In genomic region chr1:46667782-46668760, GRCh38 we compare ENCODE assay signal across 8 cellular contexts. TPM values are rescaled to one million over a fixed set of nuclear protein-coding genes. Genes with fewer than 3 reads are reported as not detected.
DNase-seq lines count a peak whose midpoint lies in the region; ATAC-seq and TF ChIP-seq lines count a peak whose summit lies in the region.

A gene with protein sequence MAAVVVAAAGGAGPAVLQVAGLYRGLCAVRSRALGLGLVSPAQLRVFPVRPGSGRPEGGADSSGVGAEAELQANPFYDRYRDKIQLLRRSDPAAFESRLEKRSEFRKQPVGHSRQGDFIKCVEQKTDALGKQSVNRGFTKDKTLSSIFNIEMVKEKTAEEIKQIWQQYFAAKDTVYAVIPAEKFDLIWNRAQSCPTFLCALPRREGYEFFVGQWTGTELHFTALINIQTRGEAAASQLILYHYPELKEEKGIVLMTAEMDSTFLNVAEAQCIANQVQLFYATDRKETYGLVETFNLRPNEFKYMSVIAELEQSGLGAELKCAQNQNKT (minus strand): TSS chr1:46668364. CDS start chr1:46668322, 42 bp downstream.

- CTCF ChIA-PET in OCI-LY7 (lab: Charles Lee; ENCODE audit: unreplicated experiment) = no interaction called here

- BruUV-seq in OCI-LY7 (replicated peaks; lab: Mats Ljungman, UMichigan) = no TSS peak

- H3K9ac ChIP-seq in mucosa of stomach (ENCODE audit: low read length) = peak within 1 kb of the TSS; percentile 81

- H4K20me1 ChIP-seq in OCI-LY7 (ENCODE audit: insufficient read depth, low read length) = no peaks in the 10 kb centered on the region

- no peaks in the 10 kb centered on the region for H3K9me3 ChIP-seq in CD4-positive, CD25-positive, alpha-beta regulatory T cell (ENCODE audit: control insufficient read depth in 2 of 2, low read length in 2 of 2)
- H3K9me3 ChIP-seq in OCI-LY7 (ENCODE audit: low read length) (no peaks in the 10 kb centered on the region), mucosa of stomach (ENCODE audit: control insufficient read depth, low read length) (no peaks in the 10 kb centered on the region)

- H3K27me3 ChIP-seq in CD4-positive, CD25-positive, alpha-beta regulatory T cell (ENCODE audit: control insufficient read depth, insufficient read depth, low read length) = no peaks in the 10 kb centered on the region
- no peaks in the 10 kb centered on the region for H3K27me3 ChIP-seq in mucosa of stomach (ENCODE audit: control insufficient read depth, insufficient read depth, low read length)

- intact Hi-C loops in OCI-LY7 (cut with micrococcal nuclease; ENCODE audit: unreplicated experiment) = loop anchor here (1.0 kb wide), 1 partner anchor 51 kb away; the partner anchor contains the start of gene EFCAB14

- peak within 1 kb of the TSS; percentile 32 to 92 (median 86) for H3K27ac Mint-ChIP-seq in CD4-positive, CD25-positive, alpha-beta regulatory T cell

- H3K27ac ChIP-seq in CD4-positive, CD25-positive, alpha-beta regulatory T cell (ENCODE audit: insufficient read depth, low read length, poor library complexity, severe bottlenecking) = peak within 1 kb of the TSS; percentile 66
- H3K27ac ChIP-seq in OCI-LY7 (ENCODE audit: low read depth, low read length, poor library complexity, severe bottlenecking) = no peak within 1 kb of the TSS

- POLR2A ChIA-PET in OCI-LY7 (lab: Charles Lee) = interaction anchor here (0.6 to 2.2 kb wide), 11 partner anchors 10 to 294 kb away, joined by 3 to 9 read pairs (median 3); partner anchors contain the start of genes EFCAB14 and MKNK1

- no peaks in the 10 kb centered on the region for H3K9me3 Mint-ChIP-seq in CD4-positive, CD25-positive, alpha-beta regulatory T cell

- peak within 1 kb of the TSS; percentile 97 for H2AFZ ChIP-seq in OCI-LY7 (ENCODE audit: low read length)

- H3K4me1 ChIP-seq in CD4-positive, CD25-positive, alpha-beta regulatory T cell (ENCODE audit: control insufficient read depth, insufficient read depth, low read length, poor library complexity, severe bottlenecking) = peaks cover 18% of the 10 kb centered on the region
- H3K4me1 ChIP-seq in OCI-LY7 (ENCODE audit: insufficient read depth, low read length, poor library complexity, severe bottlenecking) (peaks cover 14% of the 10 kb centered on the region), mucosa of stomach (ENCODE audit: control insufficient read depth, insufficient read depth, low read length) (peaks cover 14% of the 10 kb centered on the region)

- H3K79me2 ChIP-seq in OCI-LY7 (ENCODE audit: insufficient read depth, low read depth, low read length) = peaks cover 11% of the 10 kb centered on the region; the same call in 1 of the 2 replicates

- peak; percentile 34 to 81 (median 57) for DNase-seq in CD4-positive, CD25-positive, alpha-beta regulatory T cell
- DNase-seq in OCI-LY7 (ENCODE audit: low spot score) = peak; percentile 71
- peak; percentile 60 for DNase-seq in activated T-cell treated with anti-CD3 and anti-CD28 coated beads for 48 hours (ENCODE audit: low read depth)
- peak; percentile 15 to 44 for DNase-seq in stimulated activated CD8-positive, alpha-beta memory T cell treated with anti-CD3 and anti-CD28 coated beads, Interleukin-7, amount 100 ng/mL, for 4 hours (ENCODE audit: low read depth in 2 of 2)

- peaks cover 11% of the 10 kb centered on the region for H3K36me3 Mint-ChIP-seq in CD4-positive, CD25-positive, alpha-beta regulatory T cell

- no peaks in the 10 kb centered on the region for H3K27me3 Mint-ChIP-seq in CD4-positive, CD25-positive, alpha-beta regulatory T cell

- H3K4me3 Mint-ChIP-seq in CD4-positive, CD25-positive, alpha-beta regulatory T cell = peak within 1 kb of the TSS; percentile 85 to 93 (median 90)

- H3K9me2 ChIP-seq in OCI-LY7 (ENCODE audit: insufficient read depth, low read length) = no peaks in the 10 kb centered on the region

- peak within 1 kb of the TSS; percentile 85 for H3K4me3 ChIP-seq in CD4-positive, CD25-positive, alpha-beta regulatory T cell (ENCODE audit: low read depth, low read length)
- H3K4me3 ChIP-seq in OCI-LY7 (ENCODE audit: low read depth, low read length, poor library complexity, severe bottlenecking) (peak within 1 kb of the TSS; percentile 88), mucosa of stomach (ENCODE audit: low read length) (peak within 1 kb of the TSS; percentile 70)

- peak; percentile 81 to 83 for ATAC-seq in CD4-positive, CD25-positive, alpha-beta regulatory T cell (ENCODE audit: low read depth in 2 of 2)
- ATAC-seq in GM19397 (IDR thresholded peaks at IDR 0.05; ENCODE audit: unreplicated experiment) (peak; percentile 76), HG03565 (IDR thresholded peaks at IDR 0.05; ENCODE audit: unreplicated experiment) (peak; percentile 79), esophagus mucosa (peak; percentile 84)

- peaks cover 8 to 32% (median 24%) of the 10 kb centered on the region in 4 donors for H3K4me1 Mint-ChIP-seq in CD4-positive, CD25-positive, alpha-beta regulatory T cell

- TF ChIP-seq CTCF in OCI-LY7 (conservative IDR thresholded peaks at IDR 0.05; ENCODE audit: low read length) = peak; percentile 33; the same call in 1 of the 2 replicates

- H3K4me2 ChIP-seq in OCI-LY7 (ENCODE audit: low read length) = peak within 1 kb of the TSS; percentile 83

- H3K36me3 ChIP-seq in CD4-positive, CD25-positive, alpha-beta regulatory T cell (ENCODE audit: control insufficient read depth, insufficient read depth, low read length) = peaks cover 18% of the 10 kb centered on the region
- H3K36me3 ChIP-seq in OCI-LY7 (ENCODE audit: insufficient read depth, low read length) = peaks cover 21% of the 10 kb centered on the region
- no peaks in the 10 kb centered on the region for H3K36me3 ChIP-seq in mucosa of stomach (ENCODE audit: control insufficient read depth, insufficient read depth, low read length)

RNA-seq across cellular contexts. Expression of the gene that starts here (rescaled TPM):
- 22.5 TPM for total RNA-seq in CD4-positive, CD25-positive, alpha-beta regulatory T cell
- polyA plus RNA-seq in CD4-positive, CD25-positive, alpha-beta regulatory T cell = 10 to 100 TPM; 74.7 to 89.3 (median 80.8) TPM
- 37.1 and 38.3 TPM in 2 replicates for total RNA-seq in OCI-LY7 (2014; rRNA removed; shearing (Covaris generic))
- total RNA-seq in OCI-LY7 (2022) = 32.3 and 33.3 TPM in 2 replicates
- total RNA-seq in esophagus mucosa = 24.2 TPM
